ENCODE assay signal across 10 cellular contexts in the genomic region with DNA sequence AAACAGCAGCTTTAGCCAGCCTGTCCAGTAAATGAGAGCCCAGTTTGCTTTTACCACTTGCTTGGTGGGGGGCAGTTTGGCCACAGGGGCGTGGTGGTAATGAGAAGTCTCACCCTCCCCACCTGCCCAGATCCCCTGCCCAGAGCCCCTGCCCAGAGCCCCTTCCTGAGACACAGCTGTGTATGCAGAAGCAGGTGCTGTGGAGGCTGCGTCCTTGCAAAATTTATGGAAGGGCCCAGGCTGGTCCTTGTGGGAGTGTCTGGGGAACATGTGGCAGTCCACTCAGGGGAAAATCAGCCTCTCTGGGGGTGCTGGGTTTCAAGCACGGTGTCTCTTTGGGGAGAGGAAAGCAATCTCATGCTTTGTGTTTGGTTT. TPM values are rescaled to one million over a fixed set of nuclear protein-coding genes. Genes with fewer than 3 reads are reported as not detected.
DNase-seq lines count a peak whose midpoint lies in the region; ATAC-seq and TF ChIP-seq lines count a peak whose summit lies in the region.
"Had no signal": no experiment of that assay in that cellular context is flagged by ENCODE, and none has a peak within 500 bp of the region (broad histone marks: within the 10 kb centered on the region; RNA-seq: fewer than 3 reads in every experiment).

No MANE protein-coding gene starts in this region.

- TF ChIP-seq CTCF in natural killer cell (IDR thresholded peaks at IDR 0.05) (peak; percentile 5), Loucy (conservative IDR thresholded peaks at IDR 0.05; ENCODE audit: low read length) (peak; percentile 0; the same call in 1 of the 2 replicates), endothelial cell (IDR thresholded peaks at IDR 0.05; ENCODE audit: unreplicated experiment) (peak; percentile 9)

- H3K4me2 ChIP-seq in Loucy (ENCODE audit: low read depth, low read length, poor library complexity, severe bottlenecking): peak overlapping the region; percentile 70

- DNase-seq in natural killer cell (no peak), endothelial cell (ENCODE audit: low spot score) (no peak), HAP-1 (ENCODE audit: low spot score in 2 of 2) (no peak), GM19240 (ENCODE audit: insufficient read length, low spot score) (no peak), posterior cingulate gyrus (no peak)
- no peak for DNase-seq in natural killer cell treated with Interleukin-12 subunit alpha and Interleukin-12 subunit beta and Interleukin-15 and Interleukin-18, amount 100 ng/mL, for 72 hours (ENCODE audit: low spot score)
- DNase-seq: NCI-H187 had no signal

- in situ Hi-C loops in HAP-1 (cut with MboI; ENCODE audit: low sequenced_read_pairs): loop anchor here (5.0 kb wide), 2 partner anchors 146 to 371 kb away; a partner anchor contains a TSS

- H3K36me3 ChIP-seq in Loucy (ENCODE audit: insufficient read depth, low read length): peaks cover 31% of the 10 kb centered on the region; the same call in 1 of the 2 replicates
- no peaks in the 10 kb centered on the region; the same call in 1 of the 2 replicates for H3K36me3 ChIP-seq in HAP-1 (replicated peaks)
- H3K36me3 ChIP-seq: BE2C had no signal

- H3K4me3 Mint-ChIP-seq in natural killer cell (no peak overlapping the region), endothelial cell (ENCODE audit: unreplicated experiment) (no peak overlapping the region)
- no peak overlapping the region for H3K4me3 Mint-ChIP-seq in natural killer cell treated with Interleukin-12 subunit alpha and Interleukin-12 subunit beta and Interleukin-15 and Interleukin-18, amount 100 ng/mL, for 72 hours

- H3K27me3 Mint-ChIP-seq in natural killer cell (ENCODE audit: low read depth in 2 of 2): no peaks in the 10 kb centered on the region
- H3K27me3 Mint-ChIP-seq in natural killer cell treated with Interleukin-12 subunit alpha and Interleukin-12 subunit beta and Interleukin-15 and Interleukin-18, amount 100 ng/mL, for 72 hours: no peaks in the 10 kb centered on the region
- peaks cover 10% of the 10 kb centered on the region for H3K27me3 Mint-ChIP-seq in endothelial cell (ENCODE audit: unreplicated experiment)

- H3F3A ChIP-seq in Loucy (ENCODE audit: low read depth): 0 out of 2 replicates have a peak, but pooled peaks cover 3% of the 10 kb centered on the region

- H3K27ac Mint-ChIP-seq in natural killer cell (peak overlapping the region in 1 of 2 donors; percentile 33), endothelial cell (ENCODE audit: unreplicated experiment) (no peak overlapping the region)
- H3K27ac Mint-ChIP-seq in natural killer cell treated with Interleukin-12 subunit alpha and Interleukin-12 subunit beta and Interleukin-15 and Interleukin-18, amount 100 ng/mL, for 72 hours: no peak overlapping the region

- no peaks in the 10 kb centered on the region for H3K9me3 Mint-ChIP-seq in natural killer cell
- H3K9me3 Mint-ChIP-seq in natural killer cell treated with Interleukin-12 subunit alpha and Interleukin-12 subunit beta and Interleukin-15 and Interleukin-18, amount 100 ng/mL, for 72 hours: no peaks in the 10 kb centered on the region
- H3K9me3 Mint-ChIP-seq in endothelial cell (ENCODE audit: unreplicated experiment): no peaks in the 10 kb centered on the region

- H3K4me1 Mint-ChIP-seq in natural killer cell (peaks cover 0 to 14% of the 10 kb centered on the region in 2 donors), endothelial cell (ENCODE audit: unreplicated experiment) (peaks cover 12% of the 10 kb centered on the region)
- peaks cover 14 to 15% of the 10 kb centered on the region in 2 donors for H3K4me1 Mint-ChIP-seq in natural killer cell treated with Interleukin-12 subunit alpha and Interleukin-12 subunit beta and Interleukin-15 and Interleukin-18, amount 100 ng/mL, for 72 hours (ENCODE audit: low read depth in 2 of 2)

- intact Hi-C loops in natural killer cell (cut with micrococcal nuclease): loop anchor here (1.0 to 10.0 kb wide), 2 partner anchors 48 to 119 kb away; no protein-coding TSS in a partner anchor
- intact Hi-C loops in posterior cingulate gyrus (cut with DNase I): loop anchor here (1.0 to 10.0 kb wide), 5 partner anchors 48 to 367 kb away; no protein-coding TSS in a partner anchor

- no peaks in the 10 kb centered on the region for H4K20me1 ChIP-seq in Loucy (ENCODE audit: insufficient read depth, low read length, poor library complexity, severe bottlenecking)

- ATAC-seq in natural killer cell: no peak
- ATAC-seq in natural killer cell treated with Interleukin-12 subunit alpha and Interleukin-12 subunit beta and Interleukin-15 and Interleukin-18, amount 100 ng/mL, for 72 hours: no peak

- H3K9ac ChIP-seq in Loucy (ENCODE audit: low read depth, low read length, poor library complexity, severe bottlenecking): peak overlapping the region; percentile 58

- no peaks in the 10 kb centered on the region for H3K9me3 ChIP-seq in Loucy (ENCODE audit: insufficient read depth, low read depth, low read length)
- no peaks in the 10 kb centered on the region for H3K9me3 ChIP-seq in HAP-1
- H3K9me3 ChIP-seq: BE2C, SJSA1 had no signal

- H3K36me3 Mint-ChIP-seq in natural killer cell (no peaks in the 10 kb centered on the region), endothelial cell (ENCODE audit: low read depth, unreplicated experiment) (peaks cover 45% of the 10 kb centered on the region)
- H3K36me3 Mint-ChIP-seq in natural killer cell treated with Interleukin-12 subunit alpha and Interleukin-12 subunit beta and Interleukin-15 and Interleukin-18, amount 100 ng/mL, for 72 hours: no peaks in the 10 kb centered on the region

- H3K79me2 ChIP-seq in Loucy (ENCODE audit: insufficient read depth, low read length): no peaks in the 10 kb centered on the region

- no peaks in the 10 kb centered on the region for H3K27me3 ChIP-seq in Loucy (ENCODE audit: insufficient read depth, low read length, poor library complexity, severe bottlenecking)
- no peaks in the 10 kb centered on the region for H3K27me3 ChIP-seq in HAP-1 (ENCODE audit: low read depth)
- H3K27me3 ChIP-seq: BE2C, SJSA1 had no signal

- no peak overlapping the region for H2AFZ ChIP-seq in Loucy (ENCODE audit: low read length)

- H3K4me1 ChIP-seq in Loucy (ENCODE audit: insufficient read depth, low read length, poor library complexity, severe bottlenecking): peaks cover 24% of the 10 kb centered on the region
- no peaks in the 10 kb centered on the region for H3K4me1 ChIP-seq in HAP-1
- H3K4me1 ChIP-seq: BE2C, SJSA1 had no signal

- H3K4me3 ChIP-seq in Loucy (ENCODE audit: low read length, poor library complexity, severe bottlenecking) (peak overlapping the region; percentile 46), HAP-1 (no peak overlapping the region)
- H3K4me3 ChIP-seq: SJSA1 had no signal

- H3K9me2 ChIP-seq in Loucy (replicated peaks; ENCODE audit: low read depth, low read length): no peaks in the 10 kb centered on the region

RNA-seq across cellular contexts. Expression of a gene that starts 27.6 kb away (rescaled TPM):
- total RNA-seq in natural killer cell: 100 to 1,000 TPM in 2 of 3 donors, 10 to 100 TPM in 1; 83.4 to 142 (median 102) TPM
- 10 to 100 TPM; 19.9 to 29.6 TPM for total RNA-seq in natural killer cell treated with Interleukin-12 subunit alpha and Interleukin-12 subunit beta and Interleukin-15 and Interleukin-18, amount 100 ng/mL, for 72 hours
- total RNA-seq in endothelial cell (ENCODE audit: unreplicated experiment): 5.8 TPM
